In genomic region chr16:70065746-70066658, GRCh38 we compare ENCODE assay signal across 8 cellular contexts. TPM values are rescaled to one million over a fixed set of nuclear protein-coding genes. Genes with fewer than 3 reads are reported as not detected.
DNase-seq lines count a peak whose midpoint lies in the region; ATAC-seq and TF ChIP-seq lines count a peak whose summit lies in the region.
"Not testable (repeated sequence)": the region's sequence is repeated elsewhere in the genome, so short reads cannot be mapped to it uniquely, and the experiment has no call there.

No MANE protein-coding gene starts in this region.

- not testable (repeated sequence) for H2AFZ ChIP-seq in HCT116 (ENCODE audit: low read depth, low read length, poor library complexity, severe bottlenecking)

- H3K36me3 ChIP-seq in HCT116 (ENCODE audit: control insufficient read depth in 1 of 2, insufficient read depth in 2 of 2, low read length in 2 of 2); MG63: not testable (repeated sequence)

- DNase-seq in GF-D8 (lab: John Stamatoyannopoulos, UW) (peak; percentile 72), HCT116 (ENCODE audit: low read depth, low spot score) (peak; percentile 58), MG63 (peak; percentile 71), fibroblast of the aortic adventitia (ENCODE audit: low read depth) (peak; percentile 57)
- peak; percentile 91 for DNase-seq in activated effector memory CD4-positive, alpha-beta T cell treated with Interleukin-2 at 50 U/mL for 16 hours
- DNase-seq in stimulated activated naive CD8-positive, alpha-beta T cell treated with anti-CD3 and anti-CD28 coated beads, Interleukin-15, Interleukin-2, amounts not matched to agents 100 U/mL and 50 U/mL, for 24 hours: peak; percentile 94

- peak overlapping the region; percentile 60 for H3K27ac ChIP-seq in HCT116 (ENCODE audit: low read depth, low read length)

- H3K9me3 ChIP-seq in HCT116 (ENCODE audit: control insufficient read depth in 1 of 2, insufficient read depth in 1 of 2, low read depth in 1 of 2, low read length in 2 of 2); MG63: not testable (repeated sequence)

- H4K20me1 ChIP-seq in HCT116 (ENCODE audit: insufficient read depth): not testable (repeated sequence)

- peak overlapping the region; percentile 75 for H3K4me2 ChIP-seq in HCT116 (ENCODE audit: low read length)

- POLR2A ChIA-PET in HCT116 (lab: Charles Lee): not testable (repeated sequence)

- H3K27me3 Mint-ChIP-seq in nephron (ENCODE audit: low read depth): not testable (repeated sequence)

- not testable (repeated sequence) for H3K9me2 ChIP-seq in HCT116 (ENCODE audit: insufficient read depth)

- intact Hi-C loops in HCT116 (cut with micrococcal nuclease): not testable (repeated sequence)

- not testable (repeated sequence) for H3K4me1 ChIP-seq in HCT116 (ENCODE audit: control insufficient read depth in 1 of 2, insufficient read depth in 2 of 2, low read length in 2 of 2)

- not testable (repeated sequence) for TF ChIP-seq RAD21 in HCT116 (IDR thresholded peaks at IDR 0.05; ENCODE audit: low read depth)

- not testable (repeated sequence) for H3K9me3 Mint-ChIP-seq in nephron

- CTCF ChIA-PET in HCT116 (lab: Charles Lee): not testable (repeated sequence)

- H3K9ac ChIP-seq in HCT116 (ENCODE audit: low read length): peak overlapping the region; percentile 68

- peaks cover 17% of the 10 kb centered on the region for H3K79me2 ChIP-seq in HCT116 (ENCODE audit: insufficient read depth, low read length)

- H3K4me1 Mint-ChIP-seq in nephron: peaks cover 14% of the 10 kb centered on the region

- BruUV-seq in HCT116 (replicated peaks; lab: Mats Ljungman, UMichigan): not testable (repeated sequence)

- H3K27ac Mint-ChIP-seq in nephron: peak overlapping the region; percentile 33 to 87 (median 80)

- TF ChIP-seq CTCF in HCT116 (IDR thresholded peaks at IDR 0.05 in 2 of 3, conservative IDR thresholded peaks at IDR 0.05 in 1 of 3; ENCODE audit: borderline replicate concordance in 1 of 3, insufficient read depth in 1 of 3, low read depth in 2 of 3, low read length in 2 of 3); fibroblast of the aortic adventitia (IDR thresholded peaks at IDR 0.05; ENCODE audit: insufficient read depth, low read length); nephron (IDR thresholded peaks at IDR 0.05; ENCODE audit: unreplicated experiment in 3 of 3): not testable (repeated sequence)

- H3K27me3 ChIP-seq in HCT116 (ENCODE audit: insufficient read depth, low read length); MG63: not testable (repeated sequence)

- peak; percentile 95 for ATAC-seq in HCT116
- peak; percentile 96 for ATAC-seq in stimulated activated naive CD8-positive, alpha-beta T cell treated with anti-CD3 and anti-CD28 coated beads, Interleukin-15, Interleukin-2, amounts not matched to agents 100 U/mL and 50 U/mL, for 24 hours

- not testable (repeated sequence) for TF ChIP-seq POLR2A in HCT116 (IDR thresholded peaks at IDR 0.05; ENCODE audit: borderline replicate concordance, extremely low read depth, insufficient read depth, insufficient read length)
- peak; percentile 42 for TF ChIP-seq POLR2A in Raji (IDR thresholded peaks at IDR 0.05; ENCODE audit: insufficient read depth, low read depth, low read length)

- H3K36me3 Mint-ChIP-seq in nephron (ENCODE audit: low read depth): not testable (repeated sequence)

- H3K4me3 ChIP-seq in HCT116 (replicated peaks in 1 of 2; ENCODE audit: low read depth in 1 of 2, low read length in 2 of 2) (peak overlapping the region; percentile 62 to 64), MG63 (peak overlapping the region; percentile 59), fibroblast of the aortic adventitia (ENCODE audit: low read depth, low read length) (peak overlapping the region; percentile 69)

- H3K4me3 Mint-ChIP-seq in nephron: peak overlapping the region; percentile 83 to 91 (median 90)

- RAD21 ChIA-PET in HCT116 (lab: Charles Lee; ENCODE audit: low non-redundant PET in 1 of 2, low total read pairs in 2 of 2, uncharacterized antibody in 2 of 2, unreplicated experiment in 2 of 2): not testable (repeated sequence)

TF ChIP-seq in HCT116, 20 proteins besides CTCF, POLR2A, EP300 and RAD21:
- TF ChIP-seq SIN3A (IDR thresholded peaks at IDR 0.05; ENCODE audit: low read depth): peak; percentile 63; the same call in 1 of the 2 replicates
- 0 out of 2 replicates have a peak, but pooled peaks have one; percentile 15 for TF ChIP-seq EGR1 (IDR thresholded peaks at IDR 0.05; ENCODE audit: low read depth)
- peak; percentile 40; the same call in 1 of the 2 replicates for TF ChIP-seq ZFX (IDR thresholded peaks at IDR 0.05)
- peak; percentile 68 for TF ChIP-seq POLR2AphosphoS5 (IDR thresholded peaks at IDR 0.05; ENCODE audit: low read depth, low read length)
- TF ChIP-seq, protein P1, sequence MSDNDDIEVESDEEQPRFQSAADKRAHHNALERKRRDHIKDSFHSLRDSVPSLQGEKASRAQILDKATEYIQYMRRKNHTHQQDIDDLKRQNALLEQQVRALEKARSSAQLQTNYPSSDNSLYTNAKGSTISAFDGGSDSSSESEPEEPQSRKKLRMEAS (IDR thresholded peaks at IDR 0.05): peak; percentile 56
- TF ChIP-seq SP1 (IDR thresholded peaks at IDR 0.05; ENCODE audit: low read depth): peak; percentile 69
- peak; percentile 44; the same call in 1 of the 2 replicates for TF ChIP-seq JUND (IDR thresholded peaks at IDR 0.05)

RNA-seq across cellular contexts. Expression of gene PDPR, which starts 48.1 kb away (rescaled TPM):
- total RNA-seq in HCT116 (2021; ENCODE audit: unreplicated experiment) (28.5 TPM), fibroblast of the aortic adventitia (ENCODE audit: low replicate concordance) (25.7 and 70.1 TPM in 2 replicates)
- polyA plus RNA-seq in HCT116 (2012): 19.3 and 19.4 TPM in 2 replicates
- total RNA-seq in MG63 (2014; rRNA removed; shearing (Covaris generic); ENCODE audit: low replicate concordance): 3.8 and 6.6 TPM in 2 replicates

Comparison
In these comparisons a context has a peak if more than half of its experiments do, and no peak if none do; other contexts are left out.
1. Peak in every context shown above with its lines: DNase-seq, ATAC-seq, H3K4me3 ChIP-seq and H3K27ac ChIP-seq.